1 cellular context compared by ENCODE assay signal in genomic region chr21:15514073-15514946, GRCh38.
TF ChIP-seq lines count a peak whose summit lies in the region.

No MANE protein-coding gene starts in this region.

TF ChIP-seq in HepG2, 621 proteins besides CTCF, POLR2A, EP300 and RAD21 (continued from another document and continues in another):
- no peak for TF ChIP-seq ZBTB39 (CRISPR knock-in tag; IDR thresholded peaks at IDR 0.05)
- no peak for TF ChIP-seq SATB2 (CRISPR knock-in tag; IDR thresholded peaks at IDR 0.05)
- TF ChIP-seq E2F5 (CRISPR knock-in tag; conservative IDR thresholded peaks at IDR 0.05) = no peak
- TF ChIP-seq PAWR (CRISPR knock-in tag; IDR thresholded peaks at IDR 0.05; ENCODE audit: borderline replicate concordance) = no peak
- TF ChIP-seq ZNF513 (CRISPR knock-in tag; conservative IDR thresholded peaks at IDR 0.05) = no peak
- 0 out of 2 replicates have a peak, but pooled peaks have one; percentile 30 for TF ChIP-seq TFDP2 (CRISPR knock-in tag; IDR thresholded peaks at IDR 0.05)
- no peak for TF ChIP-seq PHF8 (CRISPR knock-in tag; IDR thresholded peaks at IDR 0.05)
- no peak for TF ChIP-seq ZNF605 (CRISPR knock-in tag; IDR thresholded peaks at IDR 0.05)
- no peak for TF ChIP-seq GRHL1 (CRISPR knock-in tag; conservative IDR thresholded peaks at IDR 0.05)
- TF ChIP-seq ZNF331 (CRISPR knock-in tag; IDR thresholded peaks at IDR 0.05) = peak; percentile 84
- no peak for TF ChIP-seq ZNF329 (CRISPR knock-in tag; IDR thresholded peaks at IDR 0.05; ENCODE audit: low read depth)
- no peak for TF ChIP-seq TOE1 (CRISPR knock-in tag; IDR thresholded peaks at IDR 0.05)
- TF ChIP-seq KDM6A (CRISPR knock-in tag; IDR thresholded peaks at IDR 0.05; ENCODE audit: low read depth) = peak; percentile 98
- TF ChIP-seq REL (CRISPR knock-in tag; conservative IDR thresholded peaks at IDR 0.05) = no peak
- TF ChIP-seq CBX1 (IDR thresholded peaks at IDR 0.05; ENCODE audit: low read depth) = no peak
- TF ChIP-seq AHR (CRISPR knock-in tag; IDR thresholded peaks at IDR 0.05) = no peak
- TF ChIP-seq ETV6 (CRISPR knock-in tag; conservative IDR thresholded peaks at IDR 0.05) = no peak
- no peak for TF ChIP-seq FUBP1 (CRISPR knock-in tag; IDR thresholded peaks at IDR 0.05; ENCODE audit: borderline replicate concordance)
- no peak for TF ChIP-seq KDM1A (CRISPR knock-in tag; IDR thresholded peaks at IDR 0.05)
- no peak for TF ChIP-seq ZNF737 (CRISPR knock-in tag; IDR thresholded peaks at IDR 0.05; ENCODE audit: borderline replicate concordance)
- TF ChIP-seq RARA (CRISPR knock-in tag; IDR thresholded peaks at IDR 0.05) = peak; percentile 88
- TF ChIP-seq NR3C1 (CRISPR knock-in tag; IDR thresholded peaks at IDR 0.05) = no peak
- TF ChIP-seq ZNF841 (CRISPR knock-in tag; IDR thresholded peaks at IDR 0.05; ENCODE audit: borderline replicate concordance) = no peak
- TF ChIP-seq ZNF850 (CRISPR knock-in tag; conservative IDR thresholded peaks at IDR 0.05) = no peak
- no peak for TF ChIP-seq ZNF75D (CRISPR knock-in tag; IDR thresholded peaks at IDR 0.05; ENCODE audit: borderline replicate concordance)
- no peak for TF ChIP-seq MXD4 (CRISPR knock-in tag; IDR thresholded peaks at IDR 0.05)
- no peak for TF ChIP-seq CHD2 (IDR thresholded peaks at IDR 0.05; ENCODE audit: low read depth, low read length)
- TF ChIP-seq RNF219 (CRISPR knock-in tag; IDR thresholded peaks at IDR 0.05) = no peak
- TF ChIP-seq ZNF772 (CRISPR knock-in tag; IDR thresholded peaks at IDR 0.05) = 0 out of 2 replicates have a peak, but pooled peaks have one; percentile 61
- no peak for TF ChIP-seq ZNF501 (CRISPR knock-in tag; IDR thresholded peaks at IDR 0.05)
- TF ChIP-seq KAT2B (IDR thresholded peaks at IDR 0.05; ENCODE audit: borderline replicate concordance, low read depth, low read length) = no peak
- no peak for TF ChIP-seq IRF9 (CRISPR knock-in tag; IDR thresholded peaks at IDR 0.05; ENCODE audit: borderline replicate concordance)
- TF ChIP-seq ZNF547 (CRISPR knock-in tag; IDR thresholded peaks at IDR 0.05) = no peak
- no peak for TF ChIP-seq SSRP1 (CRISPR knock-in tag; IDR thresholded peaks at IDR 0.05)
- peak; percentile 46 for TF ChIP-seq NR2F6 (IDR thresholded peaks at IDR 0.05)
- TF ChIP-seq NR2F6 (CRISPR knock-in tag; IDR thresholded peaks at IDR 0.05) = peak; percentile 76
- peak; percentile 99 for TF ChIP-seq GATAD2A (CRISPR knock-in tag; IDR thresholded peaks at IDR 0.05)
- TF ChIP-seq ZNF672 (CRISPR knock-in tag; IDR thresholded peaks at IDR 0.05) = no peak
- TF ChIP-seq ZNF543 (CRISPR knock-in tag; IDR thresholded peaks at IDR 0.05) = no peak; the same call in 1 of the 2 replicates
- no peak for TF ChIP-seq PHB2 (IDR thresholded peaks at IDR 0.05; ENCODE audit: partially characterized antibody)
- peak; percentile 58 for TF ChIP-seq ATF1 (CRISPR knock-in tag; IDR thresholded peaks at IDR 0.05)
- no peak for TF ChIP-seq ZFP36L2 (CRISPR knock-in tag; IDR thresholded peaks at IDR 0.05)
- peak; percentile 90 for TF ChIP-seq MIXL1 (CRISPR knock-in tag; IDR thresholded peaks at IDR 0.05)
- no peak for TF ChIP-seq USF2 (IDR thresholded peaks at IDR 0.05; ENCODE audit: low read depth, low read length)
- no peak for TF ChIP-seq USF2 (CRISPR knock-in tag; IDR thresholded peaks at IDR 0.05; ENCODE audit: borderline replicate concordance)
- no peak for TF ChIP-seq ATF5 (CRISPR knock-in tag; IDR thresholded peaks at IDR 0.05; ENCODE audit: low read depth)
- TF ChIP-seq TFE3 (CRISPR knock-in tag; IDR thresholded peaks at IDR 0.05) = peak; percentile 67
- TF ChIP-seq SMAD1 (CRISPR knock-in tag; IDR thresholded peaks at IDR 0.05; ENCODE audit: borderline replicate concordance, low read depth) = no peak
- TF ChIP-seq ZNF232 (CRISPR knock-in tag; IDR thresholded peaks at IDR 0.05; ENCODE audit: borderline replicate concordance) = no peak
- no peak for TF ChIP-seq EED (CRISPR knock-in tag; IDR thresholded peaks at IDR 0.05)
- TF ChIP-seq XRCC5 (optimal IDR thresholded peaks at IDR 0.05; ENCODE audit: low read length) = no peak
- TF ChIP-seq ZNF230 (CRISPR knock-in tag; IDR thresholded peaks at IDR 0.05) = no peak
